ENCODE assay signal across 1 cellular context in the genomic region with DNA sequence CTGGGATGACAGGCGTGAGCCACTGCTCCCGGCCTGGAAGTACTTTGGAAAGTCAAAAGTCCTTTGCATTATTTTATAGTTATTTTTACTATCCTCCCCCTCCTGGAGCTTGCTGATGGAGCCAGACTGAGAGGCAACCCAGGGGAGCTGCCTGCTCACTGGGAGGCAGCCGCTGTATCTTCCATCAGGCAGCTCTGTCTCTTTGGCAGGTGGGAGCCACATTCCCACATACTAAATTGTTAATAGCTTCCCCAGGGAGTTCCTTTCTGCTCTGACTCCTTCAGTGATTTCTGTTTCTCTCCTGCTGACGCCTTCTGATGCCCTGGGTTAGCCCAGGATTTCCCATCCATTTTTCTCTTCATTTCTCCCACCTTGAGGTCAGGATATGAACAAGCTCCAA.
A peak's percentile ranks its signal among the peaks of the same experiment; 100 is the strongest.
TF ChIP-seq lines count a peak whose summit lies in the region.

No MANE protein-coding gene starts in this region.

TF ChIP-seq in HEK293, 187 proteins besides CTCF, POLR2A, EP300 and RAD21 (continued from another document):
- peak; percentile 99 for TF ChIP-seq GLIS1 (tag by site-specific recombination; IDR thresholded peaks at IDR 0.05)
- TF ChIP-seq, protein P1, sequence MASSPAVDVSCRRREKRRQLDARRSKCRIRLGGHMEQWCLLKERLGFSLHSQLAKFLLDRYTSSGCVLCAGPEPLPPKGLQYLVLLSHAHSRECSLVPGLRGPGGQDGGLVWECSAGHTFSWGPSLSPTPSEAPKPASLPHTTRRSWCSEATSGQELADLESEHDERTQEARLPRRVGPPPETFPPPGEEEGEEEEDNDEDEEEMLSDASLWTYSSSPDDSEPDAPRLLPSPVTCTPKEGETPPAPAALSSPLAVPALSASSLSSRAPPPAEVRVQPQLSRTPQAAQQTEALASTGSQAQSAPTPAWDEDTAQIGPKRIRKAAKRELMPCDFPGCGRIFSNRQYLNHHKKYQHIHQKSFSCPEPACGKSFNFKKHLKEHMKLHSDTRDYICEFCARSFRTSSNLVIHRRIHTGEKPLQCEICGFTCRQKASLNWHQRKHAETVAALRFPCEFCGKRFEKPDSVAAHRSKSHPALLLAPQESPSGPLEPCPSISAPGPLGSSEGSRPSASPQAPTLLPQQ (tag by site-specific recombination; IDR thresholded peaks at IDR 0.05), result no peak
- peak; percentile 53; the same call in 1 of the 2 replicates for TF ChIP-seq OSR2 (tag by site-specific recombination; IDR thresholded peaks at IDR 0.05)
